14 cellular contexts compared by ENCODE assay signal in the genomic region with DNA sequence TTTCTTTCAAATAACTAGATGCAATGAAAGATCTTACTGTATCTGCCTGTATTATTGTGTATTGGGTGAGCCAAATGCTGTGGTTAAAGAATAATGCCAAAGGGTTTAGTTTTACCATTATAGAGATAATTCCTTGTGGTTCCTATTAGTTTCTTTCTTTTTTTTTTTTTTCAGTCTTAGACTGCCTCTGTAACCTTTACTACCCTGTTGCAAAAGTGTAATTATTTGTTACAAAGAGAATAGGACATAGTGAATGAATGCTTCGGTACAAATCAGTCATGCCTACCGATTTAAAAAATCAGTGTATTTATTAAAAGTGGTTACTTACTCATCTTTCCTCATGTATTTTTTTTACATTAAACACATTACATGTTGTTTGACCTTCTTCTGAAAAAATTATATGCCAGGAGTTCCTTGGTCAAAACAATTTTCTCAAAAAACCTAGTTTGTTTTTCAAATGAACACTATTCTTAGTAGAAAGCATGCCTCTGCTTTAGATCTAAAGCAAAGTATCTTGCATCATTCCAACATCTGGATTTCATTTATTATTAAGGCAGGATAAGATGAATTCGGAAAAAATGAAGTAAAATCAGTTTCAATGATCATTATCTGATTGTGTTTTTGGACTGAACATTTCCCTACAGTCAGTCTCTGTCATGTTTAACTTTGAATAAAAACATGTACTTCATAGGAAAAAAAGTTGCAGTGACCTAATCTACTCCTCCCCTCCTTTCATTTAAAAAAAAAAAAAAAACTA.
"Had no signal": no experiment of that assay in that cellular context is flagged by ENCODE, and none has a peak within 500 bp of the region (broad histone marks: within the 10 kb centered on the region; RNA-seq: fewer than 3 reads in every experiment).

No MANE protein-coding gene starts in this region.

- H3K4me3 Mint-ChIP-seq: activated CD4-positive, alpha-beta memory T cell treated with anti-CD3 and anti-CD28 coated beads, Interleukin-2, amount 10 ng/mL, durations not matched to agents 7 days and 5 days; activated naive CD4-positive, alpha-beta T cell treated with anti-CD3 and anti-CD28 coated beads, Interleukin-2, amount 50 U/mL, for 24 hours; activated T-cell treated with anti-CD3 and anti-CD28 coated beads, Interleukin-2, amount 50 U/mL, for 24 hours; nephron progenitor cell; stimulated activated naive CD8-positive, alpha-beta T cell treated with anti-CD3 and anti-CD28 coated beads, Interleukin-15, Interleukin-2, amounts not matched to agents 100 ng/mL and 50 ng/mL, for 24 hours; type B pancreatic cell; WTC11 had no signal

- DNase-seq: activated CD4-positive, alpha-beta memory T cell treated with anti-CD3 and anti-CD28 coated beads, Interleukin-2, amount 10 ng/mL, durations not matched to agents 7 days and 5 days; activated CD4-positive, alpha-beta T cell treated with anti-CD3 and anti-CD28 coated beads for 4 hours; activated T-cell treated with anti-CD3 and anti-CD28 coated beads, Interleukin-2, amount 50 U/mL, for 24 hours; caudate nucleus; esophagus squamous epithelium; glutamatergic neuron; nephron progenitor cell; occipital lobe; T-helper 2 cell had no signal

- H3K4me3 ChIP-seq: esophagus squamous epithelium, skin epidermis had no signal

- H3K9me3 ChIP-seq: esophagus squamous epithelium had no signal

- H3K36me3 ChIP-seq: esophagus squamous epithelium had no signal

- H3K36me3 Mint-ChIP-seq: activated naive CD4-positive, alpha-beta T cell treated with anti-CD3 and anti-CD28 coated beads, Interleukin-2, amount 50 U/mL, for 24 hours; type B pancreatic cell; WTC11 had no signal

- H3K27me3 Mint-ChIP-seq: activated naive CD4-positive, alpha-beta T cell treated with anti-CD3 and anti-CD28 coated beads, Interleukin-2, amount 50 U/mL, for 24 hours; activated T-cell treated with anti-CD3 and anti-CD28 coated beads, Interleukin-2, amount 50 U/mL, for 24 hours; stimulated activated naive CD8-positive, alpha-beta T cell treated with anti-CD3 and anti-CD28 coated beads, Interleukin-15, Interleukin-2, amounts not matched to agents 100 ng/mL and 50 ng/mL, for 24 hours; type B pancreatic cell had no signal

- H3K27ac Mint-ChIP-seq: activated CD4-positive, alpha-beta memory T cell treated with anti-CD3 and anti-CD28 coated beads, Interleukin-2, amount 10 ng/mL, durations not matched to agents 7 days and 5 days; activated naive CD4-positive, alpha-beta T cell treated with anti-CD3 and anti-CD28 coated beads, Interleukin-2, amount 50 U/mL, for 24 hours; activated T-cell treated with anti-CD3 and anti-CD28 coated beads, Interleukin-2, amount 50 U/mL, for 24 hours; nephron progenitor cell; stimulated activated naive CD8-positive, alpha-beta T cell treated with anti-CD3 and anti-CD28 coated beads, Interleukin-15, Interleukin-2, amounts not matched to agents 100 ng/mL and 50 ng/mL, for 24 hours; type B pancreatic cell; WTC11 had no signal

- H3K9me3 Mint-ChIP-seq: activated CD4-positive, alpha-beta memory T cell treated with anti-CD3 and anti-CD28 coated beads, Interleukin-2, amount 10 ng/mL, durations not matched to agents 7 days and 5 days; activated naive CD4-positive, alpha-beta T cell treated with anti-CD3 and anti-CD28 coated beads, Interleukin-2, amount 50 U/mL, for 24 hours; activated T-cell treated with anti-CD3 and anti-CD28 coated beads, Interleukin-2, amount 50 U/mL, for 24 hours; nephron progenitor cell; stimulated activated naive CD8-positive, alpha-beta T cell treated with anti-CD3 and anti-CD28 coated beads, Interleukin-15, Interleukin-2, amounts not matched to agents 100 ng/mL and 50 ng/mL, for 24 hours; type B pancreatic cell; WTC11 had no signal

- ATAC-seq: WTC11 had no signal

- H3K27me3 ChIP-seq: esophagus squamous epithelium had no signal
